Comparison of ENCODE assay signal across 13 cellular contexts in the genomic region with DNA sequence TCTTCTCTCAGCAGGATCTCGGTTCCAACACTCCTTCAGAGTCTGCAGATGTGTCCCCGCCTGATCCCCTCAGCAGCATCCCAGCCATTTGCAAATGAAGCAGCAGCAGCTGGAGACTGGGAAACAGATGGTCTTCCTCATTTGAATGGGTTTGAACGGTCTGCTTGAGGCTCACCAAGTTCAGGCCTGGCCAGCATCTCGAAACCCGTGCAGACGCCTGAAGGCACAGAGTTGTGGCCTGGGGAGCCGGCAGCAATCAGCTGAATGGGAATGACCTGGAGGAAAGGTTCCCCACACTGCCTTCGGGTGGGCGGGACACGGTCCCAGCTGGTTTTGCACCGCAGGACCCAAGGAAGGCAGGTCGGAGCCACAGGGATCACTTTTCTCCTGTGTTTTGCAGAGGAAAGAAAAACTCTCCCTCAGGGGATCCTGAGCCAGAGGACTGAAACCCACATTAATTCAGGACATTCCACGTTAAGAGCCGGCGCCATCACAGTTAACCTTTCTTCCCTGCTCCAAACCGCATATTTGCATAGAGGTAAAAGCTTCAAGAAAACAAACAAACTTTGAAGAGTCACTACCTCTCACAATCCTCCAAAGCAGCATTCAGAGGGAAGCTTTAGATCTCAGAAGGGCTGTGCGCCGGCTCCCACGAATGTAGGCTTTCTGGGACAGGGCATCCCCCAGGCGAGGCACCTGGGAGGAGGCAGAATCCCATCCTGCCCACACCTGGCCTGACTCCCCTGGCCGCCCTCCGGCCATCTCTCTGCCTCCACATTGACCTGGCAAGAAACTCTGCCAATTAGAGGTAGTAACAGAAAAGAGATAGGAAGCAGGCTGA. TPM values are rescaled to one million over a fixed set of nuclear protein-coding genes. Genes with fewer than 3 reads are reported as not detected.
DNase-seq lines count a peak whose midpoint lies in the region; ATAC-seq and TF ChIP-seq lines count a peak whose summit lies in the region.
"Had no signal": no experiment of that assay in that cellular context is flagged by ENCODE, and none has a peak within 500 bp of the region (broad histone marks: within the 10 kb centered on the region; RNA-seq: fewer than 3 reads in every experiment).

No MANE protein-coding gene starts in this region.

- H3K4ac ChIP-seq in neuronal stem cell (ENCODE audit: low read length) = no peak overlapping the region

- H3K14ac ChIP-seq in neuronal stem cell (ENCODE audit: low read length) = no peak overlapping the region

- H3K4me1 ChIP-seq in neuronal stem cell (ENCODE audit: control insufficient read depth in 2 of 2, insufficient read depth in 1 of 2, low read depth in 1 of 2, low read length in 2 of 2) = peaks cover 14 to 19% of the 10 kb centered on the region in 2 donors
- H3K4me1 ChIP-seq: heart left ventricle, parathyroid adenoma had no signal

- H2AK5ac ChIP-seq in neuronal stem cell (ENCODE audit: low read depth, low read length) = peak overlapping the region; percentile 32

- WGBS in neuronal stem cell (ENCODE audit: extremely low coverage in 2 of 2, insufficient read length in 2 of 2, insufficient replicate concordance in 1 of 2), 2 donors = no CpG with 5 or more reads among the region's 22 CpGs

- H2BK12ac ChIP-seq in neuronal stem cell (ENCODE audit: low read length) = no peak overlapping the region

- no peak overlapping the region for H3K9ac ChIP-seq in neuronal stem cell (ENCODE audit: low read depth, low read length, poor library complexity)
- H3K9ac ChIP-seq: parathyroid adenoma had no signal

- ATAC-seq in GM18868 (IDR thresholded peaks at IDR 0.05; ENCODE audit: unreplicated experiment) = no peak
- ATAC-seq: heart left ventricle had no signal

- no peaks in the 10 kb centered on the region for H3K9me3 ChIP-seq in neuronal stem cell (replicated peaks in 1 of 2; ENCODE audit: control insufficient read depth in 2 of 2, insufficient read depth in 1 of 2, low read depth in 1 of 2, low read length in 2 of 2)
- H3K9me3 ChIP-seq: heart left ventricle had no signal

- no peak overlapping the region for H4K8ac ChIP-seq in neuronal stem cell (ENCODE audit: low read depth, low read length)

- H3K4me2 ChIP-seq in neuronal stem cell (ENCODE audit: insufficient read depth, low read length, poor library complexity, severe bottlenecking) = no peak overlapping the region

- TF ChIP-seq CTCF in GM10266 (IDR thresholded peaks at IDR 0.05; ENCODE audit: control insufficient read depth, insufficient read depth, low read depth, missing control alignments) = no peak

- H2BK120ac ChIP-seq in neuronal stem cell (ENCODE audit: low read depth, low read length) = no peak overlapping the region

- H3K23ac ChIP-seq in neuronal stem cell (ENCODE audit: low read depth, low read length, poor library complexity) = no peak overlapping the region

- H3K36me3 ChIP-seq in H7 (replicated peaks; ENCODE audit: control insufficient read depth, insufficient read depth, low read length) = peaks cover 6% of the 10 kb centered on the region
- no peaks in the 10 kb centered on the region for H3K36me3 ChIP-seq in neuronal stem cell (replicated peaks in 1 of 2; ENCODE audit: control insufficient read depth in 2 of 2, insufficient read depth in 2 of 2, low read length in 2 of 2)
- H3K36me3 ChIP-seq: heart left ventricle had no signal

- H2AFZ ChIP-seq in neuronal stem cell (ENCODE audit: low read length) = no peak overlapping the region
- H2AFZ ChIP-seq: parathyroid adenoma had no signal

- DNase-seq in H7 (peak; percentile 84), NCI-H82 treated with DMSO at 0.1 percent for 48 hours (lab: John Stamatoyannopoulos, UW; ENCODE audit: unreplicated experiment) (peak; percentile 37), iPS DF 19.7 (ENCODE audit: low read depth, low spot score) (peak; percentile 93), neuronal stem cell (ENCODE audit: low spot score) (no peak), NCI-H2081 (lab: John Stamatoyannopoulos, UW) (no peak), GM10266 (ENCODE audit: extremely low spot score) (no peak), NCI-H1417 (lab: John Stamatoyannopoulos, UW) (no peak)
- DNase-seq: DMS53, heart left ventricle, Kasumi-1 had no signal

- no peak overlapping the region for H2BK15ac ChIP-seq in neuronal stem cell (ENCODE audit: low read length)

- H3K27me3 ChIP-seq in H7 (ENCODE audit: control insufficient read depth, insufficient read depth, low read length) (no peaks in the 10 kb centered on the region), neuronal stem cell (ENCODE audit: control insufficient read depth in 3 of 3, insufficient read depth in 3 of 3, low read depth in 1 of 3, low read length in 3 of 3) (peaks cover 0 to 7% (median 0%) of the 10 kb centered on the region in 3 experiments)

- H3K4me3 ChIP-seq in H7 (ENCODE audit: insufficient read depth, low read depth, low read length) (no peak overlapping the region), neuronal stem cell (ENCODE audit: low read length in 2 of 2) (no peak overlapping the region)
- H3K4me3 ChIP-seq: heart left ventricle had no signal

- H3K79me1 ChIP-seq in neuronal stem cell (ENCODE audit: low read depth, low read length) = peaks cover 4% of the 10 kb centered on the region

- no peak overlapping the region for H4K91ac ChIP-seq in neuronal stem cell (ENCODE audit: low read depth, low read length, poor library complexity)

- H2BK5ac ChIP-seq in neuronal stem cell (ENCODE audit: low read length) = no peak overlapping the region

- H3K27ac ChIP-seq in neuronal stem cell (replicated peaks; ENCODE audit: low read length) = no peak overlapping the region
- H3K27ac ChIP-seq: parathyroid adenoma had no signal

- peak overlapping the region; percentile 1 for H3K18ac ChIP-seq in neuronal stem cell (ENCODE audit: low read length)

RNA-seq across cellular contexts. Expression of a gene that starts 17.7 kb away (rescaled TPM):
- 47.1 and 71.1 TPM in 2 replicates for total RNA-seq in H7 (2014; rRNA removed; shearing (Covaris generic))
- 3.1 TPM for polyA plus RNA-seq in neuronal stem cell (2013, experiment 1 of 2)
- polyA plus RNA-seq in neuronal stem cell (2013, experiment 2 of 2) = 3.4 TPM
- total RNA-seq: mononuclear cell had no signal

Comparison
In these comparisons a context has a peak if more than half of its experiments do, and no peak if none do; other contexts are left out.
1. DNase-seq: peak in H7 (single experiment), NCI-H82 treated with DMSO at 0.1 percent for 48 hours (single experiment) and iPS DF 19.7 (single experiment); none in neuronal stem cell (single experiment), NCI-H2081 (0 of 2), GM10266 (single experiment) and NCI-H1417 (0 of 3).